In the genomic region with DNA sequence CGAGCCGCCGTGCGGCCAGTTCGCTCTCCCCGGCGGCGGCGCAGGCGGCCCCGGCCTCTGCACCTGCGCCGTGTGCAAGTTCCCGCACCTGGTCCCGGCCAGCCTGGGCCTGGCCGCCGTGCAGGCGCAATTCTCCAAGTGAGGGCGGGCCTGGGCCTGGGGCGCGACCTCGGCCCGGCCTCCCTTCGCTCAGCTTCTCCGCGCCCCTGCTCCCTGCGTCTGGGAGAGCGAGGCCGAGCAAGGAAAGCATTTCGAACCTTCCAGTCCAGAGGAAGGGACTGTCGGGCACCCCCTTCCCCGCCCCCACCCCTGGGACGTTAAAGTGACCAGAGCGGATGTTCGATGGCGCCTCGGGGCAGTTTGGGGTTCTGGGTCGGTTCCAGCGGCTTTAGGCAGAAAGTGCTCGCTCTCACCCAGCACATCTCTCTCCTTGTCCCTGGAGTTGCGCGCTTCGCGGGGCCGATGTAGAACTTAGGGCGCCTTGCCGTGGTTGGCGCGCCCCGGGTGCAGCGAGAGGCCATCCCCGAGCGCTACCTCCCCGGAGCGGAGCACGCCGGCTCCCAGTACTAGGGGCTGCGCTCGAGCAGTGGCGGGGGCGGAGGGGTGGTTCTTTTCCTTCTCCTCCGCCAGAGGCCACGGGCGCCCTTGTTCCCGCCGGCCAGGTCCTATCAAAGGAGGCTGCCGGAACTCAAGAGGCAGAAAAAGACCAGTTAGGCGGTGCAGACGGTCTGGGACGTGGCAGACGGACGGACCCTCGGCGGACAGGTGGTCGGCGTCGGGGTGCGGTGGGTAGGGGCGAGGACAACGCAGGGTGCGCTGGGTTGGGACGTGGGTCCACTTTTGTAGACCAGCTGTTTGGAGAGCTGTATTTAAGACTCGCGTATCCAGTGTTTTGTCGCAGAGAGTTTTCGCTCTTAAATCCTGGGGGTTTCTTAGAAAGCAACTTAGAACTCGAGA, we compare ENCODE assay signal across 9 cellular contexts. TPM values are rescaled to one million over a fixed set of nuclear protein-coding genes. Genes with fewer than 3 reads are reported as not detected.
DNase-seq lines count a peak whose midpoint lies in the region; ATAC-seq, FAIRE-seq and TF ChIP-seq lines count a peak whose summit lies in the region.
"Had no signal": no experiment of that assay in that cellular context is flagged by ENCODE, and none has a peak within 500 bp of the region (broad histone marks: within the 10 kb centered on the region; RNA-seq: fewer than 3 reads in every experiment).

No MANE protein-coding gene starts in this region.

- TF ChIP-seq CTCF in GM12878 (IDR thresholded peaks at IDR 0.05 in 2 of 3, conservative IDR thresholded peaks at IDR 0.05 in 1 of 3; ENCODE audit: control insufficient read depth in 2 of 3, extremely low read depth in 1 of 3, insufficient read depth in 1 of 3, low read depth in 3 of 3, low read length in 3 of 3) (no peak), HepG2 (CRISPR knock-in tag; IDR thresholded peaks at IDR 0.05) (no peak)

- H3K4me3 ChIP-seq in Jurkat, Clone E6-1 (ENCODE audit: low read length) = peak overlapping the region; percentile 13
- H3K4me3 ChIP-seq in GM12878 (peak overlapping the region; percentile 34; the same call in 1 of the 2 replicates), HepG2 (replicated peaks in 1 of 3; ENCODE audit: insufficient read depth in 1 of 3, low read depth in 2 of 3, low read length in 3 of 3) (no peak overlapping the region), thymus (ENCODE audit: low read length) (peak overlapping the region; percentile 41)

- BruUV-seq in GM12878 (replicated peaks; lab: Mats Ljungman, UMichigan) (no TSS peak), HepG2 (replicated peaks; lab: Mats Ljungman, UMichigan) (no TSS peak)

- no peak overlapping the region for H2AFZ ChIP-seq in GM12878 (ENCODE audit: control insufficient read depth, low read depth, low read length)
- H2AFZ ChIP-seq in HepG2 (ENCODE audit: low read length) = no peak overlapping the region

- H3K4me1 ChIP-seq in GM12878 (ENCODE audit: control insufficient read depth, insufficient read depth, low read length) = no peaks in the 10 kb centered on the region; the same call in 1 of the 2 replicates
- no peaks in the 10 kb centered on the region for H3K4me1 ChIP-seq in HepG2 (ENCODE audit: insufficient read depth, low read length)
- peaks cover 18% of the 10 kb centered on the region for H3K4me1 ChIP-seq in thymus (ENCODE audit: control insufficient read depth, insufficient read depth, low read length)

- POLR2A ChIA-PET in GM12878 (lab: Charles Lee) = no interaction called here
- POLR2A ChIA-PET in HepG2 (lab: Yijun Ruan, JAX) = no interaction called here

- FAIRE-seq in GM12878 (lab: Jason Lieb, UNC) (no peak), HepG2 (lab: Jason Lieb, UNC) (no peak)

- H3K9me3 ChIP-seq in GM12878 (replicated peaks; ENCODE audit: control insufficient read depth, insufficient read depth, low read length) = no peaks in the 10 kb centered on the region; the same call in 1 of the 3 replicates
- H3K9me3 ChIP-seq in HepG2 (ENCODE audit: low read length) = peaks cover 5% of the 10 kb centered on the region; the same call in 1 of the 2 replicates
- peaks cover 2% of the 10 kb centered on the region for H3K9me3 ChIP-seq in thymus (ENCODE audit: control insufficient read depth)

- H3K36me3 ChIP-seq in GM12878 (ENCODE audit: control insufficient read depth in 2 of 2, insufficient read depth in 2 of 2, low read length in 1 of 2) = no peaks in the 10 kb centered on the region
- H3K36me3 ChIP-seq in HepG2 (replicated peaks in 1 of 2; ENCODE audit: control insufficient read depth in 1 of 2, insufficient read depth in 2 of 2, low read length in 2 of 2) = no peaks in the 10 kb centered on the region
- H3K36me3 ChIP-seq in thymus (ENCODE audit: control insufficient read depth, insufficient read depth) = no peaks in the 10 kb centered on the region

- TF ChIP-seq EP300 in GM12878 (IDR thresholded peaks at IDR 0.05; ENCODE audit: borderline replicate concordance in 1 of 2, control insufficient read depth in 1 of 2, low read depth in 2 of 2, low read length in 2 of 2) (no peak), HepG2 (IDR thresholded peaks at IDR 0.05; ENCODE audit: low read depth in 2 of 2, low read length in 2 of 2) (no peak), HepG2 (CRISPR knock-in tag; IDR thresholded peaks at IDR 0.05; ENCODE audit: borderline replicate concordance) (no peak)

- no peak for ATAC-seq in GM12878
- ATAC-seq in HepG2 = no peak
- no peak for ATAC-seq in HG02938 (IDR thresholded peaks at IDR 0.05; ENCODE audit: unreplicated experiment)
- no peak for ATAC-seq in HG02759 (IDR thresholded peaks at IDR 0.05; ENCODE audit: unreplicated experiment)
- no peak for ATAC-seq in GM21423 (IDR thresholded peaks at IDR 0.05; ENCODE audit: unreplicated experiment)

- H3K4me2 ChIP-seq in GM12878 (ENCODE audit: control insufficient read depth, insufficient read depth) (peak overlapping the region; percentile 54), HepG2 (ENCODE audit: low read depth, low read length) (no peak overlapping the region)

- SMC1A ChIA-PET in GM12878 (lab: Charles Lee; ENCODE audit: uncharacterized antibody, unreplicated experiment) = no interaction called here

- in situ Hi-C loops in GM12878 (cut with MboI) = no loop called here
- in situ Hi-C loops in HepG2 (cut with HindIII; ENCODE audit: extremely low pct_ligation_motif_present, low pct_unique_long_range_greater_than_20kb) = no loop called here

- TF ChIP-seq POLR2A in GM12878 (IDR thresholded peaks at IDR 0.05; ENCODE audit: low read depth, low read length) (no peak), HepG2 (IDR thresholded peaks at IDR 0.05; ENCODE audit: insufficient read depth in 1 of 2, low read depth in 2 of 2, low read length in 2 of 2) (no peak)

- no peak for TF ChIP-seq RAD21 in GM12878 (IDR thresholded peaks at IDR 0.05; ENCODE audit: insufficient read depth, low read depth, low read length)
- no peak for TF ChIP-seq RAD21 in HepG2 (CRISPR knock-in tag; IDR thresholded peaks at IDR 0.05)

- no peak overlapping the region for H3K27ac ChIP-seq in GM12878 (ENCODE audit: control insufficient read depth, insufficient read depth)
- no peak overlapping the region for H3K27ac ChIP-seq in HepG2 (ENCODE audit: extremely low read length, insufficient read depth, low read length)
- H3K27ac ChIP-seq in thymus (ENCODE audit: low read depth) = no peak overlapping the region

- RAD21 ChIA-PET in GM12878 (lab: Charles Lee; ENCODE audit: unreplicated experiment) = no interaction called here

- peaks cover 13 to 49% of the 10 kb centered on the region in 2 experiments for H3K27me3 ChIP-seq in GM12878 (replicated peaks in 1 of 2; ENCODE audit: control insufficient read depth in 2 of 2, insufficient read depth in 2 of 2, low read length in 1 of 2)
- peaks cover 2 to 81% of the 10 kb centered on the region in 2 experiments for H3K27me3 ChIP-seq in HepG2 (ENCODE audit: control insufficient read depth in 1 of 2, insufficient read depth in 2 of 2, low read length in 2 of 2)
- H3K27me3 ChIP-seq in thymus (ENCODE audit: control insufficient read depth, insufficient read depth) = peaks cover 60% of the 10 kb centered on the region

- no peaks in the 10 kb centered on the region for H4K20me1 ChIP-seq in GM12878 (ENCODE audit: control insufficient read depth, insufficient read depth)
- H4K20me1 ChIP-seq in HepG2 (ENCODE audit: insufficient read depth, low read length) = no peaks in the 10 kb centered on the region

- 10% methylated on average over 78 of the region's 87 CpGs for WGBS in GM12878 (ENCODE audit: insufficient coverage, insufficient replicate concordance, low lambda C conversion rate, missing lambda C conversion rate)
- 51% methylated on average over 32 of the region's 87 CpGs for WGBS in HepG2 (ENCODE audit: low lambda C conversion rate)
- WGBS in thymus = 1% methylated on average over 87 of the region's 87 CpGs

- intact Hi-C loops in GM12878 (cut with micrococcal nuclease; ENCODE audit: unreplicated experiment) (loop anchor here (10.0 kb wide), 1 partner anchor 124 kb away; no protein-coding TSS in a partner anchor), HepG2 (cut with micrococcal nuclease; ENCODE audit: unreplicated experiment) (no loop called here)

- H3K9ac ChIP-seq in GM12878 (ENCODE audit: control insufficient read depth, insufficient read depth, low read length) (no peak overlapping the region), HepG2 (ENCODE audit: insufficient read depth, low read depth, low read length) (no peak overlapping the region)

- DNase-seq in DMS 273 (lab: John Stamatoyannopoulos, UW; ENCODE audit: unreplicated experiment) (peak; percentile 73), GM12878 (ENCODE audit: low read depth, low spot score) (no peak), HepG2 (ENCODE audit: low spot score) (no peak)
- no peak for DNase-seq in Jurkat, Clone E6-1 (ENCODE audit: low read depth, low spot score)

- CTCF ChIA-PET in GM12878 (lab: Yijun Ruan, JAX) = no interaction called here
- CTCF ChIA-PET in HepG2 (lab: Yijun Ruan, JAX; ENCODE audit: low intra/inter-chr PET ratio, low total read pairs) = no interaction called here

- no peaks in the 10 kb centered on the region for H3K79me2 ChIP-seq in GM12878 (ENCODE audit: control insufficient read depth, insufficient read depth, low read length)
- H3K79me2 ChIP-seq in HepG2 (ENCODE audit: insufficient read depth, low read length) = no peaks in the 10 kb centered on the region

RNA-seq across cellular contexts. Expression of a gene that starts 1.3 kb away (rescaled TPM):
- polyA plus RNA-seq in Jurkat, Clone E6-1 (2012; ENCODE audit: insufficient read depth, insufficient read length) = 2.6 TPM
- not detected in 2 replicates for total RNA-seq in GM12878 (2013; cell fraction: nucleolus; rRNA removed)
- not detected in 2 replicates for total RNA-seq in GM12878 (2014; rRNA removed)
- total RNA-seq in GM12878 (2014; rRNA removed; fragmentation: Illumina TruSeq; extraction: Trizol) = not detected in 2 replicates
- total RNA-seq in GM12878 (2021) = not detected in 2 replicates
- not detected for polyA plus RNA-seq in GM12878 (2011; ENCODE audit: low read depth)
- polyA plus RNA-seq in GM12878 (2011; rRNA removed) = not detected in 2 replicates
- not detected in 2 replicates for polyA plus RNA-seq in GM12878 (2011; cell fraction: cytosol; rRNA removed)
- polyA plus RNA-seq in GM12878 (2011; cell fraction: nucleus; rRNA removed) = not detected in 2 replicates
- polyA plus RNA-seq in GM12878 (2012) = 0.17 TPM in 1 of 2 replicates, not detected in the other
- not detected in 2 replicates for polyA plus RNA-seq in GM12878 (2014; fragmentation: Illumina TruSeq; extraction: Trizol)
- polyA plus RNA-seq in GM12878 (2014; fragmentation: Nextera tagmentation; extraction: Ambion mirVana) = not detected
- not detected in 2 replicates for polyA plus RNA-seq in GM12878 (2014; rRNA removed)
- polyA plus RNA-seq in GM12878 (2016; fragmentation: Nextera tagmentation; extraction: Ambion mirVana) = not detected
- not detected in 2 replicates for polyA minus RNA-seq in GM12878 (2011; rRNA and poly(A)+ RNA removed)
- polyA minus RNA-seq in GM12878 (2011; cell fraction: cytosol; rRNA and poly(A)+ RNA removed) = not detected in 2 replicates
- not detected in 2 replicates for polyA minus RNA-seq in GM12878 (2011; cell fraction: nucleus; rRNA and poly(A)+ RNA removed)
- total RNA-seq in HepG2 (2016; rRNA removed; fragmentation: Illumina TruSeq; extraction: Trizol) = not detected in 2 replicates
- total RNA-seq in HepG2 (2016; cell fraction: cytosol; rRNA removed; fragmentation: Illumina TruSeq; extraction: Trizol; ENCODE audit: low read depth) = not detected in 2 replicates
- total RNA-seq in HepG2 (2016; cell fraction: insoluble cytoplasmic fraction; rRNA removed; fragmentation: Illumina TruSeq; extraction: Trizol) = not detected in 2 replicates
- not detected in 2 replicates for total RNA-seq in HepG2 (2016; cell fraction: membrane; rRNA removed; fragmentation: Illumina TruSeq; extraction: Trizol)
- total RNA-seq in HepG2 (2016; cell fraction: nucleus; rRNA removed; fragmentation: Illumina TruSeq; extraction: Trizol) = not detected in 2 replicates
- not detected in 2 replicates for polyA plus RNA-seq in HepG2 (2011; rRNA removed)
- polyA plus RNA-seq in HepG2 (2011; cell fraction: cytosol; rRNA removed) = not detected in 2 replicates
- not detected in 2 replicates for polyA plus RNA-seq in HepG2 (2011; cell fraction: nucleus; rRNA removed)
- not detected in 2 replicates for polyA plus RNA-seq in HepG2 (2012)
- polyA plus RNA-seq in HepG2 (2016; cell fraction: cytosol; fragmentation: Illumina TruSeq; extraction: Trizol; ENCODE audit: low read depth) = not detected in 2 replicates
- polyA plus RNA-seq in HepG2 (2016; cell fraction: insoluble cytoplasmic fraction; fragmentation: Illumina TruSeq; extraction: Trizol; ENCODE audit: low read depth) = not detected in 2 replicates
- polyA plus RNA-seq in HepG2 (2016; cell fraction: membrane; fragmentation: Illumina TruSeq; extraction: Trizol; ENCODE audit: low read depth) = not detected in 2 replicates
- polyA plus RNA-seq in HepG2 (2016; cell fraction: nucleus; fragmentation: Illumina TruSeq; extraction: Trizol; ENCODE audit: insufficient read depth, low read depth) = not detected in 2 replicates
- polyA minus RNA-seq in HepG2 (2011; rRNA and poly(A)+ RNA removed; ENCODE audit: low replicate concordance) = not detected in 2 replicates
- not detected in 2 replicates for polyA minus RNA-seq in HepG2 (2011; cell fraction: cytosol; rRNA and poly(A)+ RNA removed)
- not detected in 2 replicates for polyA minus RNA-seq in HepG2 (2011; cell fraction: nucleus; rRNA and poly(A)+ RNA removed)
- 0.14 TPM for polyA plus RNA-seq in thymus
- total RNA-seq: dermis microvascular lymphatic vessel endothelial cell had no signal

RNA-seq across cellular contexts. Expression of a gene that starts 45.5 kb away (rescaled TPM):
- not detected for polyA plus RNA-seq in Jurkat, Clone E6-1 (2012; ENCODE audit: insufficient read depth, insufficient read length)
- not detected in 2 replicates for total RNA-seq in GM12878 (2013; cell fraction: nucleolus; rRNA removed)
- total RNA-seq in GM12878 (2014; rRNA removed) (not detected in 2 replicates), GM12878 (2014; rRNA removed; fragmentation: Illumina TruSeq; extraction: Trizol) (not detected in 2 replicates), GM12878 (2021) (not detected in 2 replicates), HepG2 (2016; rRNA removed; fragmentation: Illumina TruSeq; extraction: Trizol) (not detected in 2 replicates)
- polyA plus RNA-seq in GM12878 (2011; ENCODE audit: low read depth) = not detected
- polyA plus RNA-seq in GM12878 (2011; rRNA removed) (not detected in 2 replicates), GM12878 (2014; fragmentation: Illumina TruSeq; extraction: Trizol) (not detected in 2 replicates), GM12878 (2014; fragmentation: Nextera tagmentation; extraction: Ambion mirVana) (not detected), GM12878 (2014; rRNA removed) (not detected in 2 replicates), GM12878 (2016; fragmentation: Nextera tagmentation; extraction: Ambion mirVana) (not detected), HepG2 (2011; rRNA removed) (not detected in 2 replicates), thymus (0.02 TPM)
- polyA plus RNA-seq in GM12878 (2011; cell fraction: cytosol; rRNA removed) = not detected in 2 replicates
- polyA plus RNA-seq in GM12878 (2011; cell fraction: nucleus; rRNA removed) = not detected in 2 replicates
- not detected in 2 replicates for polyA plus RNA-seq in GM12878 (2012)
- polyA minus RNA-seq in GM12878 (2011; rRNA and poly(A)+ RNA removed) = not detected in 2 replicates
- polyA minus RNA-seq in GM12878 (2011; cell fraction: cytosol; rRNA and poly(A)+ RNA removed) = not detected in 2 replicates
- polyA minus RNA-seq in GM12878 (2011; cell fraction: nucleus; rRNA and poly(A)+ RNA removed) = not detected in 2 replicates
- total RNA-seq in HepG2 (2016; cell fraction: cytosol; rRNA removed; fragmentation: Illumina TruSeq; extraction: Trizol; ENCODE audit: low read depth) = not detected in 2 replicates
- not detected in 2 replicates for total RNA-seq in HepG2 (2016; cell fraction: insoluble cytoplasmic fraction; rRNA removed; fragmentation: Illumina TruSeq; extraction: Trizol)
- not detected in 2 replicates for total RNA-seq in HepG2 (2016; cell fraction: membrane; rRNA removed; fragmentation: Illumina TruSeq; extraction: Trizol)
- not detected in 2 replicates for total RNA-seq in HepG2 (2016; cell fraction: nucleus; rRNA removed; fragmentation: Illumina TruSeq; extraction: Trizol)
- not detected in 2 replicates for polyA plus RNA-seq in HepG2 (2011; cell fraction: cytosol; rRNA removed)
- polyA plus RNA-seq in HepG2 (2011; cell fraction: nucleus; rRNA removed) = not detected in 2 replicates
- polyA plus RNA-seq in HepG2 (2012) = not detected in 2 replicates
- polyA plus RNA-seq in HepG2 (2016; cell fraction: cytosol; fragmentation: Illumina TruSeq; extraction: Trizol; ENCODE audit: low read depth) = not detected in 2 replicates
- polyA plus RNA-seq in HepG2 (2016; cell fraction: insoluble cytoplasmic fraction; fragmentation: Illumina TruSeq; extraction: Trizol; ENCODE audit: low read depth) = not detected in 2 replicates
- not detected in 2 replicates for polyA plus RNA-seq in HepG2 (2016; cell fraction: membrane; fragmentation: Illumina TruSeq; extraction: Trizol; ENCODE audit: low read depth)
- polyA plus RNA-seq in HepG2 (2016; cell fraction: nucleus; fragmentation: Illumina TruSeq; extraction: Trizol; ENCODE audit: insufficient read depth, low read depth) = not detected in 2 replicates
- not detected in 2 replicates for polyA minus RNA-seq in HepG2 (2011; rRNA and poly(A)+ RNA removed; ENCODE audit: low replicate concordance)
- polyA minus RNA-seq in HepG2 (2011; cell fraction: cytosol; rRNA and poly(A)+ RNA removed) = not detected in 2 replicates
- polyA minus RNA-seq in HepG2 (2011; cell fraction: nucleus; rRNA and poly(A)+ RNA removed) = not detected in 2 replicates
- total RNA-seq: dermis microvascular lymphatic vessel endothelial cell had no signal

Comparison
In these comparisons a context has a peak if more than half of its experiments do, and no peak if none do; other contexts are left out.
1. H3K4me3 ChIP-seq: peak in Jurkat, Clone E6-1 (single experiment), GM12878 (single experiment) and thymus (single experiment); none in HepG2 (0 of 3).